ENCODE assay signal across 19 cellular contexts in genomic region chr15:23385886-23386430, GRCh38. TPM values are rescaled to one million over a fixed set of nuclear protein-coding genes. Genes with fewer than 3 reads are reported as not detected.
A peak's percentile ranks its signal among the peaks of the same experiment; 100 is the strongest.
DNase-seq lines count a peak whose midpoint lies in the region; ATAC-seq and TF ChIP-seq lines count a peak whose summit lies in the region.
"Had no signal": no experiment of that assay in that cellular context is flagged by ENCODE, and none has a peak within 500 bp of the region (broad histone marks: within the 10 kb centered on the region; RNA-seq: fewer than 3 reads in every experiment).

No MANE protein-coding gene starts in this region.

- H3K9me3 ChIP-seq in right atrium auricular region = no peaks in the 10 kb centered on the region
- H3K9me3 ChIP-seq in heart left ventricle = no peaks in the 10 kb centered on the region
- H3K9me3 ChIP-seq in transverse colon = no peaks in the 10 kb centered on the region
- H3K9me3 ChIP-seq: HAP-1 had no signal

- no peak for TF ChIP-seq POLR2A in heart left ventricle (IDR thresholded peaks at IDR 0.05)
- TF ChIP-seq POLR2A in transverse colon (IDR thresholded peaks at IDR 0.05) = no peak

- WGBS in heart left ventricle, 4 donors = 71 to 86% (median 76%) methylated on average over 11 of the region's 11 CpGs
- WGBS in transverse colon (ENCODE audit: low coverage in 1 of 2), 2 donors = 78 to 100% methylated on average over 1 to 11 of the region's 11 CpGs

- intact Hi-C loops in heart left ventricle (cut with DNase I) = no loop called here
- intact Hi-C loops in transverse colon (cut with DNase I; ENCODE audit: low total_unique reads) = no loop called here

- in situ Hi-C loops in transverse colon (cut with MboI; ENCODE audit: low pct_ligation_motif_present in 1 of 4, low pct_unique_long_range_greater_than_20kb in 1 of 4, low sequenced_read_pairs in 3 of 4) = no loop called here

- H3K27me3 ChIP-seq in right atrium auricular region (no peaks in the 10 kb centered on the region), heart left ventricle (no peaks in the 10 kb centered on the region), transverse colon (no peaks in the 10 kb centered on the region)

- no peaks in the 10 kb centered on the region for H3K36me3 ChIP-seq in right atrium auricular region
- no peaks in the 10 kb centered on the region for H3K36me3 ChIP-seq in heart left ventricle
- no peaks in the 10 kb centered on the region for H3K36me3 ChIP-seq in transverse colon
- H3K36me3 ChIP-seq: HAP-1 had no signal

- no peak for TF ChIP-seq EP300 in transverse colon (IDR thresholded peaks at IDR 0.05; ENCODE audit: low read depth)

- no peak for ATAC-seq in heart left ventricle

- H3K27ac ChIP-seq in right atrium auricular region = no peak overlapping the region
- H3K27ac ChIP-seq in heart left ventricle = no peak overlapping the region
- H3K27ac ChIP-seq in transverse colon = no peak overlapping the region

- TF ChIP-seq CTCF in right atrium auricular region (IDR thresholded peaks at IDR 0.05) (no peak), heart left ventricle (IDR thresholded peaks at IDR 0.05) (no peak), transverse colon (IDR thresholded peaks at IDR 0.05) (no peak)

- DNase-seq in right atrium auricular region (ENCODE audit: low spot score) = peak; percentile 40
- no peak for DNase-seq in heart left ventricle
- DNase-seq in SW480 (ENCODE audit: low spot score) = peak; percentile 76
- peak; percentile 25 for DNase-seq in transverse colon
- DNase-seq in retina = no peak
- no peak for DNase-seq in activated CD4-positive, CD25-positive, alpha-beta regulatory T cell (lab: John Stamatoyannopoulos, UW)
- no peak for DNase-seq in NCI-H1694 treated with DMSO at 0.1 percent for 48 hours (lab: John Stamatoyannopoulos, UW)
- DNase-seq: 8988T; AML-193; C1 segment of cervical spinal cord; Calu3; CD4-positive, alpha-beta T cell; DMS153; DMS79 treated with DMSO at 0.1 percent for 48 hours; EL; IMR-90 had no signal

- H3K4me1 ChIP-seq in right atrium auricular region (no peaks in the 10 kb centered on the region), heart left ventricle (no peaks in the 10 kb centered on the region), transverse colon (no peaks in the 10 kb centered on the region)
- H3K4me1 ChIP-seq: HAP-1 had no signal

- no peak overlapping the region for H3K4me3 ChIP-seq in right atrium auricular region
- H3K4me3 ChIP-seq in heart left ventricle = no peak overlapping the region
- H3K4me3 ChIP-seq in transverse colon = no peak overlapping the region
- H3K4me3 ChIP-seq: HAP-1 had no signal

RNA-seq across cellular contexts. Expression of gene GOLGA8S, which starts 31.4 kb away (rescaled TPM):
- total RNA-seq in right atrium auricular region (under 1 TPM; 0.31 to 0.33 TPM), heart left ventricle (1 to 10 TPM in 1 of 9 donors, under 1 TPM in 6, not detected in 2; 0.12 to 1.2 (median 0.39) TPM), transverse colon (not detected)
- under 1 TPM; 0.01 to 0.30 TPM for polyA plus RNA-seq in heart left ventricle
- total RNA-seq: HT-29 had no signal

RNA-seq across cellular contexts. Expression of gene GOLGA6L26, which starts 52.0 kb away (rescaled TPM):
- not detected for total RNA-seq in right atrium auricular region
- total RNA-seq in heart left ventricle = not detected
- not detected for polyA plus RNA-seq in heart left ventricle
- not detected for total RNA-seq in transverse colon
- total RNA-seq: Calu3; CD4-positive, alpha-beta T cell; H1; HT-29; IMR-90 had no signal
- polyA plus RNA-seq: H1, IMR-90 had no signal

Comparison
In these comparisons a context has a peak if more than half of its experiments do, and no peak if none do; other contexts are left out.
1. DNase-seq: peak in right atrium auricular region (single experiment), SW480 (single experiment) and transverse colon (single experiment); none in heart left ventricle (0 of 5), retina (single experiment), activated CD4-positive, CD25-positive, alpha-beta regulatory T cell (0 of 4) and NCI-H1694 treated with DMSO at 0.1 percent for 48 hours (single experiment).